Comparison of ENCODE assay signal across 25 cellular contexts in the genomic region with DNA sequence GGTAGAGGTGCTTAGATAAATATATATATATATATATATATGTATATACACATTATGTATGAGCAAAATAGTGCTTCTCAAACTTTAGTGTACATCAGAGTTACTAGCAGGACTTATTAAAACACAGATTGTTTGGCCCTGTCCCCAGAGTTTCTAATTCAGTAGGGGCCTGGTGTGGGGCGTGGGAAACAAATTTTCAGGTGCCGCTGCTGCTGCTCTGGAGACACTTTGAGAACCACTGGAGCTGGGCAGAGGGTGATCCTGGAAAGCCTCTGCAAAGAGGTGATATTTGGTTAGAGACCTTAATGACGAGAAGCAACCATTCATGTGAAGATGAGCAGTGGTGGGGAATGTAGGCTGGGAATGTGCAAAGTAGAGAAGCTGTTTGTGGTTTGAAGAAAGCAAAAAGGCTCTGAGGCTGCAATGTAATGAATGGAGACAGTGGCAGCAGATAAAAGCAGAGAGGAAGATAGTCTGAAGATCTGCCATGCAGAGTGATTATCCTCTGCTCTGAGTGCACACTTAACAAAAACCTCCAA.
"Had no signal": no experiment of that assay in that cellular context is flagged by ENCODE, and none has a peak within 500 bp of the region (broad histone marks: within the 10 kb centered on the region; RNA-seq: fewer than 3 reads in every experiment).

No MANE protein-coding gene starts in this region.

- H2AFZ ChIP-seq: parathyroid adenoma had no signal

- H3K9me3 Mint-ChIP-seq: activated naive CD4-positive, alpha-beta T cell treated with anti-CD3 and anti-CD28 coated beads, Interleukin-2, amount 10 ng/mL, durations not matched to agents 7 days and 5 days; activated T-helper 1 cell treated with anti-CD3 and anti-CD28 coated beads, Interleukin-12 subunit alpha, Interleukin-12 subunit beta, Interleukin-2, Interleukin-4 antibody, amounts not matched to agents 30 ng/mL and 10 ng/mL and 1 ng/mL, durations not matched to agents 14 hours and 24 hours and 36 hours; neural crest cell had no signal

- H3K9me3 ChIP-seq: heart right ventricle, stomach, thyroid gland had no signal

- H3K36me3 ChIP-seq: heart right ventricle, stomach, thyroid gland had no signal

- H3K4me1 Mint-ChIP-seq: naive B cell; neural crest cell; stimulated activated naive B cell treated with anti-CD40 and anti-IgM and Interleukin-4, amounts not matched to agents 10 μg/mL and 1 μg/mL and 100 μg/mL, for 72 hours had no signal

- ATAC-seq: activated CD4-positive, CD25-positive, alpha-beta regulatory T cell treated with anti-CD3 and anti-CD28 coated beads, Interleukin-2, amount 50 U/mL, for 24 hours; left ventricle myocardium superior; right cardiac atrium; stimulated activated naive B cell treated with anti-CD40 and anti-IgM and Interleukin-4, amounts not matched to agents 10 μg/mL and 1 μg/mL and 100 μg/mL, for 72 hours had no signal

- H3K36me3 Mint-ChIP-seq: activated naive CD4-positive, alpha-beta T cell treated with anti-CD3 and anti-CD28 coated beads, Interleukin-2, amount 10 ng/mL, durations not matched to agents 7 days and 5 days; mesothelial cell of epicardium; naive B cell; stimulated activated naive B cell treated with anti-CD40 and anti-IgM and Interleukin-4, amounts not matched to agents 10 μg/mL and 1 μg/mL and 100 μg/mL, for 72 hours had no signal

- H3K27me3 Mint-ChIP-seq: activated naive CD4-positive, alpha-beta T cell treated with anti-CD3 and anti-CD28 coated beads, Interleukin-2, amount 10 ng/mL, durations not matched to agents 7 days and 5 days had no signal

- H3K4me3 ChIP-seq: heart right ventricle, stomach, thyroid gland had no signal

- H3K4me3 Mint-ChIP-seq: activated naive CD4-positive, alpha-beta T cell treated with anti-CD3 and anti-CD28 coated beads, Interleukin-2, amount 10 ng/mL, durations not matched to agents 7 days and 5 days; activated T-helper 1 cell treated with anti-CD3 and anti-CD28 coated beads, Interleukin-12 subunit alpha, Interleukin-12 subunit beta, Interleukin-2, Interleukin-4 antibody, amounts not matched to agents 30 ng/mL and 10 ng/mL and 1 ng/mL, durations not matched to agents 14 hours and 24 hours and 36 hours; mesothelial cell of epicardium; naive B cell; neural crest cell; stimulated activated naive B cell treated with anti-CD40 and anti-IgM and Interleukin-4, amounts not matched to agents 10 μg/mL and 1 μg/mL and 100 μg/mL, for 72 hours had no signal

- H3K27ac Mint-ChIP-seq: activated naive CD4-positive, alpha-beta T cell treated with anti-CD3 and anti-CD28 coated beads, Interleukin-2, amount 10 ng/mL, durations not matched to agents 7 days and 5 days; activated T-helper 1 cell treated with anti-CD3 and anti-CD28 coated beads, Interleukin-12 subunit alpha, Interleukin-12 subunit beta, Interleukin-2, Interleukin-4 antibody, amounts not matched to agents 30 ng/mL and 10 ng/mL and 1 ng/mL, durations not matched to agents 14 hours and 24 hours and 36 hours; mesothelial cell of epicardium; naive B cell; stimulated activated naive B cell treated with anti-CD40 and anti-IgM and Interleukin-4, amounts not matched to agents 10 μg/mL and 1 μg/mL and 100 μg/mL, for 72 hours had no signal

- H3K27me3 ChIP-seq: heart right ventricle, stomach, thyroid gland had no signal

- H3K9ac ChIP-seq: parathyroid adenoma had no signal

- DNase-seq: activated CD4-positive, alpha-beta T cell treated with anti-CD3 and anti-CD28 coated beads for 48 hours; activated CD4-positive, alpha-beta T cell treated with anti-CD3 and anti-CD28 coated beads, Interleukin-2, amount 50 U/mL, for 48 hours; activated CD8-positive, alpha-beta memory T cell treated with anti-CD3 and anti-CD28 coated beads for 24 hours; activated effector memory CD4-positive, alpha-beta T cell treated with anti-CD3 and anti-CD28 coated beads, Interleukin-2, amount 50 U/mL, for 16 hours; activated naive CD4-positive, alpha-beta T cell treated with anti-CD3 and anti-CD28 coated beads, Interleukin-2, amount 10 ng/mL, durations not matched to agents 7 days and 5 days; amygdala; cortex of kidney; heart right ventricle; left cardiac atrium; left ventricle myocardium superior; naive B cell; occipital lobe; stimulated activated CD4-positive, alpha-beta T cell treated with anti-CD3 and anti-CD28 coated beads, Interleukin-15, amount 100 ng/mL, for 24 hours; stimulated activated CD4-positive, alpha-beta T cell treated with anti-CD3 and anti-CD28 coated beads, Interleukin-2, amount 100 ng/mL, for 24 hours; stimulated activated naive B cell treated with anti-CD40 and anti-IgM and Interleukin-4, amounts not matched to agents 10 μg/mL and 1 μg/mL and 100 μg/mL, for 72 hours; stomach; thyroid gland had no signal

- H3K27ac ChIP-seq: foreskin keratinocyte, parathyroid adenoma, stomach, thyroid gland, VCaP had no signal
